ENCODE assay signal across 1 cellular context in genomic region chr5:150168864-150169263, GRCh38.
TF ChIP-seq lines count a peak whose summit lies in the region.

No MANE protein-coding gene starts in this region.

TF ChIP-seq in HepG2, 621 proteins besides CTCF, POLR2A, EP300 and RAD21:
- TF ChIP-seq MIER2 (CRISPR knock-in tag; IDR thresholded peaks at IDR 0.05): no peak
- no peak for TF ChIP-seq ZNF597 (CRISPR knock-in tag; IDR thresholded peaks at IDR 0.05)
TF ChIP-seq in HepG2: peak in this region for 0.
